Comparison of ENCODE assay signal across 8 cellular contexts in the genomic region with DNA sequence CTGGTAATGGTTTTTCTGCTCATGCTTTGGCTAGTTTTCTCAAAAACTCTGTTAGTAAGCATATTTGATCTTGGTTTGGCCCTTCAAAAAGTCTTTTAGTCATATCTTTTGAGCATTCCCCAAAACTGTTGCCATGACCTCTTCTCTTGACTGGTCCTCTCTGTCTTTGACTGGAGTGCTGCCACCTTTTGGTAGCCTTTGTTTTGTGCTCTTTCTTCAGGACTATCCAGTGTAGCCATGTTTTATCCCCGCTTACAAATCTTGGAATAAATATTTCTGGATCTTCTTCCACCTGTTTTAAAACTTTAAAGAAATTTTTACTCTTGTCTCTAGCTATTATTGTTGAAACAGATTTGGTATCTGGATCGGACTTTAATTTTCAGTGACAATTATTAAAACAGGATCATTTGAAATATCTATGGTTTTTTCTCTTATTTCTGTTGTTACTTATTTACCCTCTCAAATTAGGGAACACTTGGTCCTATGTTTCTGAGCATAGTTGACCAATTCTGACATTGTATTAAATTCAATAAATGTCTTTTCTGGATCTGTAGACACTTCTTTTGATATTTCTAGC. TPM values are rescaled to one million over a fixed set of nuclear protein-coding genes. Genes with fewer than 3 reads are reported as not detected.
DNase-seq lines count a peak whose midpoint lies in the region; ATAC-seq, FAIRE-seq and TF ChIP-seq lines count a peak whose summit lies in the region.

No MANE protein-coding gene starts in this region.

- TF ChIP-seq CTCF in epithelial cell of proximal tubule (conservative IDR thresholded peaks at IDR 0.05; ENCODE audit: low read depth, low read length): peak; percentile 72

- H3K4me3 ChIP-seq in epithelial cell of proximal tubule (ENCODE audit: low read depth, low read length): no peak overlapping the region

- FAIRE-seq in urothelium cell line (lab: Jason Lieb, UNC): no peak

- no peak for ATAC-seq in GM18502 (IDR thresholded peaks at IDR 0.05; ENCODE audit: poor library complexity, unreplicated experiment)

- peak; percentile 18 for DNase-seq in A172 (ENCODE audit: low spot score)
- DNase-seq in GM04503 (ENCODE audit: low read depth): peak; percentile 12
- peak; percentile 10 for DNase-seq in NCI-H526 treated with DMSO at 0.1 percent for 48 hours (lab: John Stamatoyannopoulos, UW)
- no peak for DNase-seq in epithelial cell of proximal tubule (ENCODE audit: low read depth)
- DNase-seq in urothelium cell line (ENCODE audit: low spot score): peak; percentile 20
- no peak for DNase-seq in activated CD4-positive, alpha-beta T cell treated with anti-CD3 and anti-CD28 coated beads, Interleukin-2, amount 50 U/mL, for 4 hours
- no peak for DNase-seq in C1 segment of cervical spinal cord (lab: John Stamatoyannopoulos, UW)

RNA-seq across cellular contexts. Expression of a gene that starts 1.0 kb away (rescaled TPM):
- total RNA-seq in A172 (2014; rRNA removed; shearing (Covaris generic)): not detected in 2 replicates
- not detected in 2 replicates for total RNA-seq in epithelial cell of proximal tubule

Comparison
In these comparisons a context has a peak if more than half of its experiments do, and no peak if none do; other contexts are left out.
1. DNase-seq: peak in A172 (single experiment), GM04503 (single experiment), NCI-H526 treated with DMSO at 0.1 percent for 48 hours (single experiment) and urothelium cell line (single experiment); none in epithelial cell of proximal tubule (single experiment), activated CD4-positive, alpha-beta T cell treated with anti-CD3 and anti-CD28 coated beads, Interleukin-2, amount 50 U/mL, for 4 hours (0 of 2) and C1 segment of cervical spinal cord (0 of 14).